1 cellular context compared by ENCODE assay signal in genomic region chr20:38112943-38113294, GRCh38.
TF ChIP-seq lines count a peak whose summit lies in the region.

No MANE protein-coding gene starts in this region.

TF ChIP-seq in GM23338, 12 proteins besides CTCF, POLR2A, EP300 and RAD21 (continued from another document):
- no peak for TF ChIP-seq ZNF462 (CRISPR knock-in tag; IDR thresholded peaks at IDR 0.05)
- no peak for TF ChIP-seq JUNB (IDR thresholded peaks at IDR 0.05; ENCODE audit: unreplicated experiment)
- TF ChIP-seq ZNF331 (CRISPR knock-in tag; IDR thresholded peaks at IDR 0.05; ENCODE audit: low read depth): no peak
